Comparison of ENCODE assay signal across 1 cellular context in genomic region chr14:74495356-74495755, GRCh38.
TF ChIP-seq lines count a peak whose summit lies in the region.

No MANE protein-coding gene starts in this region.

TF ChIP-seq in HEK293, 187 proteins besides CTCF, POLR2A, EP300 and RAD21 (continued from another document):
- no peak for TF ChIP-seq ZNF518A (tag by site-specific recombination; conservative IDR thresholded peaks at IDR 0.05; ENCODE audit: low read depth)
- TF ChIP-seq ZNF529 (tag by site-specific recombination; IDR thresholded peaks at IDR 0.05; ENCODE audit: insufficient replicate concordance) = no peak
- no peak for TF ChIP-seq ZNF19 (tag by site-specific recombination; IDR thresholded peaks at IDR 0.05; ENCODE audit: low read depth)
- TF ChIP-seq ZBTB21 (tag by site-specific recombination; IDR thresholded peaks at IDR 0.05) = no peak
- TF ChIP-seq ZNF354C (tag by site-specific recombination; IDR thresholded peaks at IDR 0.05; ENCODE audit: borderline replicate concordance, low read depth) = no peak
- no peak for TF ChIP-seq ZNF140 (tag by site-specific recombination; IDR thresholded peaks at IDR 0.05)
- no peak for TF ChIP-seq ZNF404 (tag by site-specific recombination; IDR thresholded peaks at IDR 0.05)
- no peak for TF ChIP-seq KLF7 (tag by site-specific recombination; IDR thresholded peaks at IDR 0.05; ENCODE audit: borderline replicate concordance)
- 0 out of 2 replicates have a peak, but pooled peaks have one; percentile 32 for TF ChIP-seq FEZF1 (tag by site-specific recombination; IDR thresholded peaks at IDR 0.05)
- no peak for TF ChIP-seq ZNF133 (tag by site-specific recombination; IDR thresholded peaks at IDR 0.05)
- TF ChIP-seq ZSCAN4 (tag by site-specific recombination; IDR thresholded peaks at IDR 0.05) = no peak
TF ChIP-seq in HEK293: peak in this region for 4.
